ENCODE assay signal across 29 cellular contexts in genomic region chr6:148795563-148795962, GRCh38. TPM values are rescaled to one million over a fixed set of nuclear protein-coding genes. Genes with fewer than 3 reads are reported as not detected.
"Had no signal": no experiment of that assay in that cellular context is flagged by ENCODE, and none has a peak within 500 bp of the region (broad histone marks: within the 10 kb centered on the region; RNA-seq: fewer than 3 reads in every experiment).

No MANE protein-coding gene starts in this region.

- H3K27ac ChIP-seq: neural progenitor cell, ovary, parathyroid adenoma, psoas muscle, spleen, stomach, suprapubic skin, testis, tibial nerve, upper lobe of left lung, vagina had no signal

- H2AFZ ChIP-seq: neural progenitor cell, parathyroid adenoma had no signal

- FAIRE-seq: urothelium cell line had no signal

- DNase-seq: naive thymus-derived CD4-positive, alpha-beta T cell; occipital lobe; ovary; posterior cingulate gyrus; psoas muscle; right cardiac atrium; spleen; stimulated activated CD4-positive, alpha-beta T cell treated with anti-CD3 and anti-CD28 coated beads, Interleukin-12 subunit alpha, Interleukin-12 subunit beta, amount 100 ng/mL, for 4 hours; stimulated activated CD4-positive, alpha-beta T cell treated with anti-CD3 and anti-CD28 coated beads, Interleukin-1b, Interleukin-23, amount 100 ng/mL, for 48 hours; stimulated activated CD4-positive, alpha-beta T cell treated with anti-CD3 and anti-CD28 coated beads, Interleukin-4, amount 100 ng/mL, for 24 hours; stimulated activated naive B cell treated with anti-CD40 and anti-IgM and Interleukin-4, amounts not matched to agents 10 μg/mL and 1 μg/mL and 100 μg/mL, for 72 hours; stimulated activated naive CD4-positive, alpha-beta T cell treated with Interleukin-2 at 50 U/mL for 16 hours; stomach; substantia nigra; testis; trophoblast cell; upper lobe of left lung had no signal

- H3K4me1 Mint-ChIP-seq: nephron had no signal

- H3K4me3 Mint-ChIP-seq: naive thymus-derived CD4-positive, alpha-beta T cell; nephron; neural progenitor cell; stimulated activated effector memory CD8-positive, alpha-beta T cell treated with anti-CD3 and anti-CD28 coated beads, Interleukin-12 subunit alpha, Interleukin-12 subunit beta, amount 100 ng/mL, for 72 hours; stimulated activated naive B cell treated with anti-CD40 and anti-IgM and Interleukin-4, amounts not matched to agents 10 μg/mL and 1 μg/mL and 100 μg/mL, for 72 hours; stimulated activated naive CD8-positive, alpha-beta T cell treated with anti-CD3 and anti-CD28 coated beads, Interleukin-15, Interleukin-2, amounts not matched to agents 100 ng/mL and 50 ng/mL, for 24 hours had no signal

- ATAC-seq: naive thymus-derived CD4-positive, alpha-beta T cell; psoas muscle; right cardiac atrium; sciatic nerve; stimulated activated effector memory CD8-positive, alpha-beta T cell treated with anti-CD3 and anti-CD28 coated beads, Interleukin-12 subunit alpha, Interleukin-12 subunit beta, amount 100 ng/mL, for 72 hours; stimulated activated naive B cell treated with anti-CD40 and anti-IgM and Interleukin-4, amounts not matched to agents 10 μg/mL and 1 μg/mL and 100 μg/mL, for 72 hours had no signal

- H3K4me3 ChIP-seq: neural progenitor cell, ovary, psoas muscle, skin epidermis, smooth muscle cell, spleen, stomach, suprapubic skin, testis, tibial nerve, upper lobe of left lung, vagina had no signal

- H3K9ac ChIP-seq: neural progenitor cell, parathyroid adenoma had no signal

- H3K27me3 Mint-ChIP-seq: stimulated activated naive B cell treated with anti-CD40 and anti-IgM and Interleukin-4, amounts not matched to agents 10 μg/mL and 1 μg/mL and 100 μg/mL, for 72 hours; stimulated activated naive CD8-positive, alpha-beta T cell treated with anti-CD3 and anti-CD28 coated beads, Interleukin-15, Interleukin-2, amounts not matched to agents 100 ng/mL and 50 ng/mL, for 24 hours had no signal

- H3K27me3 ChIP-seq: neural progenitor cell, ovary, spleen, stomach, suprapubic skin, testis, tibial nerve, upper lobe of left lung, vagina had no signal

- H3K4me1 ChIP-seq: neural progenitor cell, parathyroid adenoma, psoas muscle, testis, upper lobe of left lung had no signal

- H3K36me3 ChIP-seq: neural progenitor cell, ovary, stomach, suprapubic skin, tibial nerve, upper lobe of left lung, vagina had no signal

- H3K9me3 Mint-ChIP-seq: nephron; stimulated activated naive CD8-positive, alpha-beta T cell treated with anti-CD3 and anti-CD28 coated beads, Interleukin-15, Interleukin-2, amounts not matched to agents 100 ng/mL and 50 ng/mL, for 24 hours had no signal

- H3K9me3 ChIP-seq: ovary, psoas muscle, suprapubic skin, testis, upper lobe of left lung, vagina had no signal

- H3K4me2 ChIP-seq: neural progenitor cell, smooth muscle cell had no signal

- H3K36me3 Mint-ChIP-seq: naive thymus-derived CD4-positive, alpha-beta T cell; stimulated activated effector memory CD8-positive, alpha-beta T cell treated with anti-CD3 and anti-CD28 coated beads, Interleukin-12 subunit alpha, Interleukin-12 subunit beta, amount 100 ng/mL, for 72 hours had no signal

RNA-seq across cellular contexts. Expression of gene UST, which starts 48.7 kb away (rescaled TPM):
- polyA plus RNA-seq: naive thymus-derived CD4-positive, alpha-beta T cell had no signal
